8 cellular contexts compared by ENCODE assay signal in genomic region chr7:76047811-76048667, GRCh38. TPM values are rescaled to one million over a fixed set of nuclear protein-coding genes. Genes with fewer than 3 reads are reported as not detected.
DNase-seq lines count a peak whose midpoint lies in the region; ATAC-seq and TF ChIP-seq lines count a peak whose summit lies in the region.

Gene MDH2 (plus strand): TSS chr7:76048106. CDS start chr7:76048161, 55 bp downstream.
Gene STYXL1 (minus strand): TSS chr7:76048000. CDS start chr7:76030523, 17,477 bp downstream.

- no peak within 1 kb of the TSS for H2BK20ac ChIP-seq in H9 (ENCODE audit: low read depth, low read length, poor library complexity, severe bottlenecking)

- H2BK120ac ChIP-seq in H9 (ENCODE audit: low read depth, low read length, poor library complexity, severe bottlenecking), result no peak within 1 kb of the TSS

- no CpG with 5 or more reads among the region's 58 CpGs for WGBS in H9 (ENCODE audit: extremely low coverage, insufficient read length, low lambda C conversion rate)

- peak within 1 kb of the TSS; percentile 34 for H3K27ac ChIP-seq in H9 (ENCODE audit: insufficient read length, low read depth, low read length)

- peak; percentile 96 for DNase-seq in G401 (ENCODE audit: low spot score)
- peak; percentile 97 for DNase-seq in H9
- peak; percentile 98 for DNase-seq in M059J (ENCODE audit: low read depth)
- peak; percentile 83 for DNase-seq in SHP77 treated with DMSO at 0.1 percent for 48 hours (lab: John Stamatoyannopoulos, UW)
- peak; percentile 95 for DNase-seq in activated effector memory CD4-positive, alpha-beta T cell treated with anti-CD3 and anti-CD28 coated beads, Interleukin-2, amount 50 U/mL, for 16 hours
- peak; percentile 93 for DNase-seq in fibroblast of the aortic adventitia (ENCODE audit: low read depth)
- DNase-seq in stimulated activated naive CD8-positive, alpha-beta T cell treated with anti-CD3 and anti-CD28 coated beads, Interleukin-15, Interleukin-2, amounts not matched to agents 100 U/mL and 50 U/mL, for 24 hours, result peak; percentile 93

- H3K9me3 Mint-ChIP-seq in H9, result no peaks in the 10 kb centered on the region; a peak in 1 of 5 replicates
- H3K9me3 Mint-ChIP-seq in nephron, result no peaks in the 10 kb centered on the region

- H3K4me1 ChIP-seq in H9 (ENCODE audit: insufficient read depth, low read length), result peaks cover 5% of the 10 kb centered on the region; the same call in 1 of the 2 replicates

- peak within 1 kb of the TSS; percentile 46 for H3K4ac ChIP-seq in H9 (ENCODE audit: low read depth, low read length)

- in situ Hi-C loops in G401 (cut with HindIII; ENCODE audit: low sequenced_read_pairs), result no loop called here

- no peak for TF ChIP-seq CTCF in H9 (conservative IDR thresholded peaks at IDR 0.05)
- no peak for TF ChIP-seq CTCF in fibroblast of the aortic adventitia (IDR thresholded peaks at IDR 0.05; ENCODE audit: insufficient read depth, low read length)
- TF ChIP-seq CTCF in nephron (IDR thresholded peaks at IDR 0.05; ENCODE audit: unreplicated experiment in 3 of 3), result no peak

- peak; percentile 98 for ATAC-seq in stimulated activated naive CD8-positive, alpha-beta T cell treated with anti-CD3 and anti-CD28 coated beads, Interleukin-15, Interleukin-2, amounts not matched to agents 100 U/mL and 50 U/mL, for 24 hours

- no peaks in the 10 kb centered on the region for H4K20me1 ChIP-seq in H9 (ENCODE audit: control insufficient read depth, insufficient read depth, insufficient read length)

- no peaks in the 10 kb centered on the region for H3K9me3 ChIP-seq in H9 (ENCODE audit: control insufficient read depth, low read depth, low read length)

- H3K27me3 Mint-ChIP-seq in H9 (ENCODE audit: low read depth) (no peaks in the 10 kb centered on the region), nephron (ENCODE audit: low read depth) (no peaks in the 10 kb centered on the region)

- H3K79me1 ChIP-seq in H9 (ENCODE audit: insufficient read depth, low read depth, low read length, poor library complexity, severe bottlenecking), result peaks cover 6% of the 10 kb centered on the region

- H3K23me2 ChIP-seq in H9 (ENCODE audit: insufficient read length, low read depth, low read length, poor library complexity, severe bottlenecking), result peaks cover 7% of the 10 kb centered on the region

- peak within 1 kb of the TSS; percentile 80 for H3K14ac ChIP-seq in H9 (ENCODE audit: insufficient read depth, low read length)

- no peak within 1 kb of the TSS for H2BK12ac ChIP-seq in H9 (ENCODE audit: insufficient read length, low read depth, low read length)

- H4K8ac ChIP-seq in H9 (replicated peaks; ENCODE audit: insufficient read length, low read depth, low read length), result peak within 1 kb of the TSS; percentile 84

- H3K56ac ChIP-seq in H9 (ENCODE audit: insufficient read length, low read depth, low read length), result peak within 1 kb of the TSS; percentile 74

- H2BK5ac ChIP-seq in H9 (ENCODE audit: insufficient read length, low read length), result no peak within 1 kb of the TSS

- peak within 1 kb of the TSS; percentile 73 for H3K4me3 ChIP-seq in fibroblast of the aortic adventitia (ENCODE audit: low read depth, low read length)

- H3K27ac Mint-ChIP-seq in H9 (peak within 1 kb of the TSS; percentile 98 to 99 (median 99)), nephron (peak within 1 kb of the TSS; percentile 95 to 98 (median 95))

- H3K4me3 Mint-ChIP-seq in H9 (peak within 1 kb of the TSS; percentile 89 to 99), nephron (peak within 1 kb of the TSS; percentile 99 to 100 (median 99))

- no peak within 1 kb of the TSS for H3T11ph ChIP-seq in H9 (ENCODE audit: low read length)

- H3K18ac ChIP-seq in H9 (ENCODE audit: insufficient read length, low read depth, low read length), result peak within 1 kb of the TSS; percentile 33

- peaks cover 27 to 53% (median 33%) of the 10 kb centered on the region in 3 experiments for H3K36me3 Mint-ChIP-seq in H9 (ENCODE audit: insufficient read depth in 1 of 3, low read depth in 3 of 3)
- H3K36me3 Mint-ChIP-seq in nephron (ENCODE audit: low read depth), result peaks cover 21% of the 10 kb centered on the region

- peak within 1 kb of the TSS; percentile 71 for H4K91ac ChIP-seq in H9 (ENCODE audit: insufficient read length, low read depth, low read length)

- peaks cover 14 to 23% of the 10 kb centered on the region in 2 experiments for H3K4me1 Mint-ChIP-seq in H9
- H3K4me1 Mint-ChIP-seq in nephron, result peaks cover 33% of the 10 kb centered on the region

- H4K5ac ChIP-seq in H9 (ENCODE audit: insufficient read length, low read depth, low read length), result no peak within 1 kb of the TSS

- H2BK15ac ChIP-seq in H9 (ENCODE audit: low read depth, low read length), result no peak within 1 kb of the TSS

- no peak within 1 kb of the TSS for H2AFZ ChIP-seq in H9 (ENCODE audit: low read length)

- H3K4me2 ChIP-seq in H9 (ENCODE audit: insufficient read depth, insufficient read length, low read length), result peak within 1 kb of the TSS; percentile 81

- no peak within 1 kb of the TSS for H3K23ac ChIP-seq in H9 (ENCODE audit: insufficient read length, low read depth, low read length)

- H3K27me3 ChIP-seq in H9 (ENCODE audit: insufficient read depth, low read length), result no peaks in the 10 kb centered on the region

- no peak within 1 kb of the TSS for H2AK5ac ChIP-seq in H9 (ENCODE audit: insufficient read length, low read length)

- peaks cover 34% of the 10 kb centered on the region; the same call in 1 of the 2 replicates for H3K79me2 ChIP-seq in H9 (ENCODE audit: insufficient read depth, low read length)

- peak within 1 kb of the TSS; percentile 97 for H3K9ac ChIP-seq in H9 (ENCODE audit: extremely low read depth, insufficient read length, low read length)

RNA-seq across cellular contexts. Expression of gene MDH2, which starts in this region (rescaled TPM):
- 190 and 192 TPM in 2 replicates for total RNA-seq in G401 (2014; rRNA removed; shearing (Covaris generic))
- total RNA-seq in H9 (2021) (257 and 260 TPM in 2 replicates), fibroblast of the aortic adventitia (ENCODE audit: low replicate concordance) (38.3 and 43.8 TPM in 2 replicates)
- 90.7 and 117 TPM in 2 replicates for total RNA-seq in M059J (2014; rRNA removed; shearing (Covaris generic))

RNA-seq across cellular contexts. Expression of gene STYXL1, which starts in this region (rescaled TPM):
- total RNA-seq in G401 (2014; rRNA removed; shearing (Covaris generic)), result 61.7 TPM in 2 replicates
- 35.1 and 38.7 TPM in 2 replicates for total RNA-seq in H9 (2021)
- 69.8 and 77.7 TPM in 2 replicates for total RNA-seq in M059J (2014; rRNA removed; shearing (Covaris generic))
- total RNA-seq in fibroblast of the aortic adventitia (ENCODE audit: low replicate concordance), result 22.2 and 33.2 TPM in 2 replicates

Comparison
In these comparisons a context has a peak if more than half of its experiments do, and no peak if none do; other contexts are left out.
1. Peak in every context shown above with its lines: DNase-seq, ATAC-seq, H3K4me3 ChIP-seq and H3K27ac ChIP-seq.